Comparison of ENCODE assay signal across 9 cellular contexts in genomic region chr3:31980530-31981205, GRCh38. TPM values are rescaled to one million over a fixed set of nuclear protein-coding genes. Genes with fewer than 3 reads are reported as not detected.
DNase-seq lines count a peak whose midpoint lies in the region; FAIRE-seq and TF ChIP-seq lines count a peak whose summit lies in the region.
"Had no signal": no experiment of that assay in that cellular context is flagged by ENCODE, and none has a peak within 500 bp of the region (broad histone marks: within the 10 kb centered on the region; RNA-seq: fewer than 3 reads in every experiment).

No MANE protein-coding gene starts in this region.

- H3K4me3 ChIP-seq in A673 (ENCODE audit: low read depth, low read length, poor library complexity, severe bottlenecking) = peak overlapping the region; percentile 59
- peak overlapping the region; percentile 79 for H3K4me3 ChIP-seq in bronchial epithelial cell (ENCODE audit: low read depth, low read length)
- H3K4me3 ChIP-seq in kidney epithelial cell (ENCODE audit: low read depth, low read length) = peak overlapping the region; percentile 94

- BruUV-seq in A673 (replicated peaks; lab: Mats Ljungman, UMichigan) = no TSS peak

- POLR2A ChIA-PET in A673 (lab: Charles Lee; ENCODE audit: low non-redundant PET) = no interaction called here

- in situ Hi-C loops in KBM-7 (cut with MboI; ENCODE audit: low pct_unique_long_range_greater_than_20kb, low sequenced_read_pairs) = no loop called here

- H3K27me3 ChIP-seq in A673 (replicated peaks; ENCODE audit: insufficient read depth, low read depth, low read length, poor library complexity) (peaks cover 23% of the 10 kb centered on the region), bronchial epithelial cell (ENCODE audit: control insufficient read depth, insufficient read depth, low read length) (no peaks in the 10 kb centered on the region), kidney epithelial cell (ENCODE audit: control insufficient read depth, insufficient read depth, low read length) (no peaks in the 10 kb centered on the region)

- intact Hi-C loops in A673 (cut with micrococcal nuclease; ENCODE audit: unreplicated experiment) = no loop called here

- FAIRE-seq in GM19239 (lab: Jason Lieb, UNC) (no peak), bronchial epithelial cell (lab: Jason Lieb, UNC) (no peak)
- FAIRE-seq: GM18507 had no signal

- H3K9me3 ChIP-seq in A673 (ENCODE audit: low read depth, low read length, poor library complexity, severe bottlenecking) = no peaks in the 10 kb centered on the region

- H3K36me3 ChIP-seq in A673 (ENCODE audit: insufficient read depth, low read length, poor library complexity, severe bottlenecking) = no peaks in the 10 kb centered on the region
- no peaks in the 10 kb centered on the region for H3K36me3 ChIP-seq in bronchial epithelial cell (ENCODE audit: control insufficient read depth, insufficient read depth, low read length)
- H3K36me3 ChIP-seq in kidney epithelial cell (ENCODE audit: control insufficient read depth, insufficient read depth, low read length) = no peaks in the 10 kb centered on the region

- H3K4me1 ChIP-seq in A673 (ENCODE audit: insufficient read depth, low read length, poor library complexity, severe bottlenecking) = no peaks in the 10 kb centered on the region

- TF ChIP-seq CTCF in A673 (conservative IDR thresholded peaks at IDR 0.05; ENCODE audit: low read depth, low read length) = no peak
- peak; percentile 30 for TF ChIP-seq CTCF in bronchial epithelial cell (IDR thresholded peaks at IDR 0.05; ENCODE audit: insufficient read depth, low read length, severe bottlenecking)
- no peak for TF ChIP-seq CTCF in kidney epithelial cell (IDR thresholded peaks at IDR 0.05; ENCODE audit: insufficient read depth, low read length, poor library complexity, severe bottlenecking)

- H3K27ac ChIP-seq in A673 (ENCODE audit: low read depth, low read length, poor library complexity, severe bottlenecking) = no peak overlapping the region

- DNase-seq in A673 (ENCODE audit: low spot score) (peak; percentile 27), GM19239 (ENCODE audit: insufficient read length, low spot score) (peak; percentile 34), KBM-7 (peak; percentile 67), T-helper 2 cell (peak in 4 of 5 experiments; percentile 3 to 85 (median 18)), bronchial epithelial cell (ENCODE audit: low read depth) (peak; percentile 54), kidney epithelial cell (ENCODE audit: low read depth) (no peak), SIG-M5 treated with dmso at 0.1 percent for 504 hours (lab: John Stamatoyannopoulos, UW; ENCODE audit: unreplicated experiment) (no peak)
- peak; percentile 6 to 28 for DNase-seq in stimulated activated CD4-positive, alpha-beta T cell treated with anti-CD3 and anti-CD28 coated beads, Interleukin-15, amount 100 ng/mL, for 1 hour (ENCODE audit: low read depth in 1 of 2, low spot score in 1 of 2)

- CTCF ChIA-PET in A673 (lab: Charles Lee) = no interaction called here

RNA-seq across cellular contexts. Expression of gene OSBPL10, which starts 0.4 kb away (rescaled TPM):
- 1.1 and 2.3 TPM in 2 replicates for total RNA-seq in A673 (2021)
- total RNA-seq in bronchial epithelial cell = 18.1 and 20.5 TPM in 2 replicates
- total RNA-seq in kidney epithelial cell = 20.1 and 37.4 TPM in 2 replicates

RNA-seq across cellular contexts. Expression of gene ZNF860, which starts 0.9 kb away (rescaled TPM):
- total RNA-seq in A673 (2021) (not detected in 2 replicates), bronchial epithelial cell (2.8 and 3.7 TPM in 2 replicates), kidney epithelial cell (1.3 and 2.2 TPM in 2 replicates)

Comparison
In these comparisons a context has a peak if more than half of its experiments do, and no peak if none do; other contexts are left out.
1. DNase-seq: peak in A673 (single experiment), GM19239 (single experiment), KBM-7 (single experiment), T-helper 2 cell (4 of 5), bronchial epithelial cell (single experiment) and stimulated activated CD4-positive, alpha-beta T cell treated with anti-CD3 and anti-CD28 coated beads, Interleukin-15, amount 100 ng/mL, for 1 hour (2 of 2); none in kidney epithelial cell (single experiment) and SIG-M5 treated with dmso at 0.1 percent for 504 hours (single experiment).
2. Peak in every context shown above with its lines, with median percentiles within 50 percentile points of each other: H3K4me3 ChIP-seq.